In the genomic region with DNA sequence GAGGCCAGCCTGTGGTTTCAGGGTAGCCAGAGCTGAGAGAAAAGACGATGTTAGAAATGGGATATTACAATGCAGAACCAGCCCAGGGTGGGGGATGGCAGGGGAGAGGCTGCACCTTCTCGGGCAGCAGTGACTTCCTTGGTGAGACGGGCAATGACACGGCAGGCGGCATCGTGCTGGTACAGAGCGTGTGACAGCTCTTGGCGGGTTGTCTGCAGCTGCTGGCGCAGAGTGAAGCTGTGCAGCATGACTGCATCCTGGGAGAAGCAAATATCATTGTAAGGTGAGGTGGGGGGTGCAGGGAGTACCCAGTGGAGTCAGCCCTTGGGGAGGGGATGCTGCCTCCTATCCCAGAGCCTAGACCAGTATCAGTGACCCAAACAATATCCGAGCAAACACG, we compare ENCODE assay signal across 16 cellular contexts. TPM values are rescaled to one million over a fixed set of nuclear protein-coding genes. Genes with fewer than 3 reads are reported as not detected.
DNase-seq lines count a peak whose midpoint lies in the region; ATAC-seq and TF ChIP-seq lines count a peak whose summit lies in the region.
"Had no signal": no experiment of that assay in that cellular context is flagged by ENCODE, and none has a peak within 500 bp of the region (broad histone marks: within the 10 kb centered on the region; RNA-seq: fewer than 3 reads in every experiment).

No MANE protein-coding gene starts in this region.

- DNase-seq in stimulated activated naive CD8-positive, alpha-beta T cell treated with anti-CD3 and anti-CD28 coated beads, Interleukin-15, Interleukin-2, amounts not matched to agents 100 U/mL and 50 U/mL, for 24 hours = no peak
- DNase-seq in activated T-helper 1 cell treated with anti-CD3 and anti-CD28 coated beads, Interleukin-12 subunit alpha, Interleukin-12 subunit beta, Interleukin-2, Interleukin-4 antibody, amounts not matched to agents 30 ng/mL and 10 ng/mL and 1 ng/mL, durations not matched to agents 14 hours and 24 hours and 36 hours (ENCODE audit: low spot score) = no peak
- DNase-seq in neural crest cell (ENCODE audit: low read depth, low spot score) = no peak
- no peak for DNase-seq in glutamatergic neuron
- no peak for DNase-seq in NCI-H128 (lab: John Stamatoyannopoulos, UW; ENCODE audit: unreplicated experiment)
- no peak for DNase-seq in posterior vena cava (ENCODE audit: low spot score)
- DNase-seq: ACHN, EL, H9, NCI-H1048, NCI-H146, Peyer's patch had no signal

- H3K27ac Mint-ChIP-seq in stimulated activated naive CD8-positive, alpha-beta T cell treated with anti-CD3 and anti-CD28 coated beads, Interleukin-15, Interleukin-2, amounts not matched to agents 100 ng/mL and 50 ng/mL, for 24 hours = peak overlapping the region; percentile 13
- no peak overlapping the region for H3K27ac Mint-ChIP-seq in activated T-helper 1 cell treated with anti-CD3 and anti-CD28 coated beads, Interleukin-12 subunit alpha, Interleukin-12 subunit beta, Interleukin-2, Interleukin-4 antibody, amounts not matched to agents 30 ng/mL and 10 ng/mL and 1 ng/mL, durations not matched to agents 14 hours and 24 hours and 36 hours
- H3K27ac Mint-ChIP-seq in neural crest cell (ENCODE audit: unreplicated experiment) (no peak overlapping the region), glutamatergic neuron (ENCODE audit: unreplicated experiment) (no peak overlapping the region)

- H3K36me3 Mint-ChIP-seq in stimulated activated naive CD8-positive, alpha-beta T cell treated with anti-CD3 and anti-CD28 coated beads, Interleukin-15, Interleukin-2, amounts not matched to agents 100 ng/mL and 50 ng/mL, for 24 hours (ENCODE audit: low read depth) = peaks cover 74% of the 10 kb centered on the region
- H3K36me3 Mint-ChIP-seq in activated T-helper 1 cell treated with anti-CD3 and anti-CD28 coated beads, Interleukin-12 subunit alpha, Interleukin-12 subunit beta, Interleukin-2, Interleukin-4 antibody, amounts not matched to agents 30 ng/mL and 10 ng/mL and 1 ng/mL, durations not matched to agents 14 hours and 24 hours and 36 hours (ENCODE audit: low read depth) = peaks cover 41% of the 10 kb centered on the region
- H3K36me3 Mint-ChIP-seq in neural crest cell (ENCODE audit: low read depth) = peaks cover 6% of the 10 kb centered on the region
- peaks cover 3% of the 10 kb centered on the region for H3K36me3 Mint-ChIP-seq in glutamatergic neuron (ENCODE audit: unreplicated experiment)

- ATAC-seq in stimulated activated naive CD8-positive, alpha-beta T cell treated with anti-CD3 and anti-CD28 coated beads, Interleukin-15, Interleukin-2, amounts not matched to agents 100 U/mL and 50 U/mL, for 24 hours = no peak
- ATAC-seq: GM12878 had no signal

- peaks cover 35% of the 10 kb centered on the region for H3K4me1 Mint-ChIP-seq in stimulated activated naive CD8-positive, alpha-beta T cell treated with anti-CD3 and anti-CD28 coated beads, Interleukin-15, Interleukin-2, amounts not matched to agents 100 ng/mL and 50 ng/mL, for 24 hours (ENCODE audit: low read depth)
- H3K4me1 Mint-ChIP-seq in activated T-helper 1 cell treated with anti-CD3 and anti-CD28 coated beads, Interleukin-12 subunit alpha, Interleukin-12 subunit beta, Interleukin-2, Interleukin-4 antibody, amounts not matched to agents 30 ng/mL and 10 ng/mL and 1 ng/mL, durations not matched to agents 14 hours and 24 hours and 36 hours (ENCODE audit: low read depth) = peaks cover 32% of the 10 kb centered on the region
- H3K4me1 Mint-ChIP-seq in neural crest cell (peaks cover 28% of the 10 kb centered on the region), glutamatergic neuron (ENCODE audit: low read depth, unreplicated experiment) (peaks cover 15% of the 10 kb centered on the region)

- no peak for TF ChIP-seq CTCF in neural crest cell (conservative IDR thresholded peaks at IDR 0.05)
- TF ChIP-seq CTCF in glutamatergic neuron (IDR thresholded peaks at IDR 0.05; ENCODE audit: partially characterized antibody, unreplicated experiment) = no peak

- intact Hi-C loops in activated T-helper 1 cell treated with anti-CD3 and anti-CD28 coated beads, Interleukin-12 subunit alpha, Interleukin-12 subunit beta, Interleukin-2, Interleukin-4 antibody, amounts not matched to agents 30 ng/mL and 10 ng/mL and 1 ng/mL, durations not matched to agents 14 hours and 24 hours and 36 hours (cut with micrococcal nuclease) = no loop called here
- intact Hi-C loops in posterior vena cava (cut with DNase I) = no loop called here

- no peaks in the 10 kb centered on the region for H3K9me3 Mint-ChIP-seq in stimulated activated naive CD8-positive, alpha-beta T cell treated with anti-CD3 and anti-CD28 coated beads, Interleukin-15, Interleukin-2, amounts not matched to agents 100 ng/mL and 50 ng/mL, for 24 hours
- H3K9me3 Mint-ChIP-seq in activated T-helper 1 cell treated with anti-CD3 and anti-CD28 coated beads, Interleukin-12 subunit alpha, Interleukin-12 subunit beta, Interleukin-2, Interleukin-4 antibody, amounts not matched to agents 30 ng/mL and 10 ng/mL and 1 ng/mL, durations not matched to agents 14 hours and 24 hours and 36 hours = no peaks in the 10 kb centered on the region
- H3K9me3 Mint-ChIP-seq in neural crest cell (no peaks in the 10 kb centered on the region), glutamatergic neuron (ENCODE audit: unreplicated experiment) (no peaks in the 10 kb centered on the region)
- H3K9me3 Mint-ChIP-seq: H9 had no signal

- H3K27me3 Mint-ChIP-seq in stimulated activated naive CD8-positive, alpha-beta T cell treated with anti-CD3 and anti-CD28 coated beads, Interleukin-15, Interleukin-2, amounts not matched to agents 100 ng/mL and 50 ng/mL, for 24 hours = no peaks in the 10 kb centered on the region
- no peaks in the 10 kb centered on the region for H3K27me3 Mint-ChIP-seq in activated T-helper 1 cell treated with anti-CD3 and anti-CD28 coated beads, Interleukin-12 subunit alpha, Interleukin-12 subunit beta, Interleukin-2, Interleukin-4 antibody, amounts not matched to agents 30 ng/mL and 10 ng/mL and 1 ng/mL, durations not matched to agents 14 hours and 24 hours and 36 hours (ENCODE audit: insufficient read depth)
- H3K27me3 Mint-ChIP-seq in neural crest cell (ENCODE audit: low read depth) (peaks cover 6% of the 10 kb centered on the region), glutamatergic neuron (ENCODE audit: unreplicated experiment) (no peaks in the 10 kb centered on the region)

- H3K4me3 Mint-ChIP-seq in stimulated activated naive CD8-positive, alpha-beta T cell treated with anti-CD3 and anti-CD28 coated beads, Interleukin-15, Interleukin-2, amounts not matched to agents 100 ng/mL and 50 ng/mL, for 24 hours = no peak overlapping the region
- peak overlapping the region; percentile 40 for H3K4me3 Mint-ChIP-seq in activated T-helper 1 cell treated with anti-CD3 and anti-CD28 coated beads, Interleukin-12 subunit alpha, Interleukin-12 subunit beta, Interleukin-2, Interleukin-4 antibody, amounts not matched to agents 30 ng/mL and 10 ng/mL and 1 ng/mL, durations not matched to agents 14 hours and 24 hours and 36 hours
- H3K4me3 Mint-ChIP-seq in neural crest cell (peak overlapping the region; percentile 65), glutamatergic neuron (ENCODE audit: unreplicated experiment) (no peak overlapping the region)
- H3K4me3 Mint-ChIP-seq: H9 had no signal

RNA-seq across cellular contexts. Expression of gene PRPF19, which starts 3.8 kb away (rescaled TPM):
- 221 and 222 TPM in 2 replicates for total RNA-seq in activated T-helper 1 cell treated with anti-CD3 and anti-CD28 coated beads, Interleukin-12 subunit alpha, Interleukin-12 subunit beta, Interleukin-2, Interleukin-4 antibody, amounts not matched to agents 30 ng/mL and 10 ng/mL and 1 ng/mL, durations not matched to agents 14 hours and 24 hours and 36 hours
- total RNA-seq in neural crest cell = 183 and 189 TPM in 2 replicates
- 74.4 TPM for total RNA-seq in glutamatergic neuron (ENCODE audit: unreplicated experiment)
- total RNA-seq in posterior vena cava = 10 to 100 TPM; 47.6 to 50.9 TPM

RNA-seq across cellular contexts. Expression of gene TMEM109, which starts 11.3 kb away (rescaled TPM):
- total RNA-seq in activated T-helper 1 cell treated with anti-CD3 and anti-CD28 coated beads, Interleukin-12 subunit alpha, Interleukin-12 subunit beta, Interleukin-2, Interleukin-4 antibody, amounts not matched to agents 30 ng/mL and 10 ng/mL and 1 ng/mL, durations not matched to agents 14 hours and 24 hours and 36 hours = 138 and 143 TPM in 2 replicates
- total RNA-seq in neural crest cell (64.4 and 65.6 TPM in 2 replicates), glutamatergic neuron (ENCODE audit: unreplicated experiment) (4.0 TPM), posterior vena cava (100 to 1,000 TPM; 118 to 125 TPM)

RNA-seq across cellular contexts. Expression of gene TMEM132A, which starts 21.6 kb away (rescaled TPM):
- 2.4 and 3.2 TPM in 2 replicates for total RNA-seq in activated T-helper 1 cell treated with anti-CD3 and anti-CD28 coated beads, Interleukin-12 subunit alpha, Interleukin-12 subunit beta, Interleukin-2, Interleukin-4 antibody, amounts not matched to agents 30 ng/mL and 10 ng/mL and 1 ng/mL, durations not matched to agents 14 hours and 24 hours and 36 hours
- total RNA-seq in neural crest cell = 195 and 216 TPM in 2 replicates
- 664 TPM for total RNA-seq in glutamatergic neuron (ENCODE audit: unreplicated experiment)
- total RNA-seq in posterior vena cava = 1 to 10 TPM; 5.4 to 7.7 TPM

RNA-seq across cellular contexts. Expression of gene ZP1, which starts 35.3 kb away (rescaled TPM):
- total RNA-seq in activated T-helper 1 cell treated with anti-CD3 and anti-CD28 coated beads, Interleukin-12 subunit alpha, Interleukin-12 subunit beta, Interleukin-2, Interleukin-4 antibody, amounts not matched to agents 30 ng/mL and 10 ng/mL and 1 ng/mL, durations not matched to agents 14 hours and 24 hours and 36 hours = not detected in 2 replicates
- total RNA-seq in neural crest cell = not detected in 2 replicates
- not detected for total RNA-seq in glutamatergic neuron (ENCODE audit: unreplicated experiment)
- total RNA-seq in posterior vena cava = not detected
- total RNA-seq: GM12878, H9, HT-29, NCI-H460 had no signal

RNA-seq across cellular contexts. Expression of gene PTGDR2, which starts 46.9 kb away (rescaled TPM):
- total RNA-seq in activated T-helper 1 cell treated with anti-CD3 and anti-CD28 coated beads, Interleukin-12 subunit alpha, Interleukin-12 subunit beta, Interleukin-2, Interleukin-4 antibody, amounts not matched to agents 30 ng/mL and 10 ng/mL and 1 ng/mL, durations not matched to agents 14 hours and 24 hours and 36 hours = 0.10 TPM in 2 replicates
- 0.16 and 0.32 TPM in 2 replicates for total RNA-seq in neural crest cell
- total RNA-seq in glutamatergic neuron (ENCODE audit: unreplicated experiment) = 0.32 TPM
- under 1 TPM in 1 of 2 donors, not detected in 1; 0.14 TPM for total RNA-seq in posterior vena cava
- total RNA-seq: H9, NCI-H460 had no signal

Comparison
In these comparisons a context has a peak if more than half of its experiments do, and no peak if none do; other contexts are left out.
1. H3K4me3 Mint-ChIP-seq: peak in activated T-helper 1 cell treated with anti-CD3 and anti-CD28 coated beads, Interleukin-12 subunit alpha, Interleukin-12 subunit beta, Interleukin-2, Interleukin-4 antibody, amounts not matched to agents 30 ng/mL and 10 ng/mL and 1 ng/mL, durations not matched to agents 14 hours and 24 hours and 36 hours (single experiment) and neural crest cell (single experiment); none in stimulated activated naive CD8-positive, alpha-beta T cell treated with anti-CD3 and anti-CD28 coated beads, Interleukin-15, Interleukin-2, amounts not matched to agents 100 ng/mL and 50 ng/mL, for 24 hours (single experiment) and glutamatergic neuron (single experiment).
2. RNA of gene TMEM109, which starts 11.3 kb away (total RNA-seq): 138 to 143 TPM in activated T-helper 1 cell treated with anti-CD3 and anti-CD28 coated beads, Interleukin-12 subunit alpha, Interleukin-12 subunit beta, Interleukin-2, Interleukin-4 antibody, amounts not matched to agents 30 ng/mL and 10 ng/mL and 1 ng/mL, durations not matched to agents 14 hours and 24 hours and 36 hours, 118 to 125 TPM in posterior vena cava and 64.4 to 65.6 TPM in neural crest cell; 4.0 TPM in glutamatergic neuron (single experiment); every median in the first group is over 10 times any median in the second.
3. RNA of gene TMEM132A, which starts 21.6 kb away (total RNA-seq): 664 TPM in glutamatergic neuron (single experiment) and 195 to 216 TPM in neural crest cell; 5.4 to 7.7 TPM in posterior vena cava and 2.4 to 3.2 TPM in activated T-helper 1 cell treated with anti-CD3 and anti-CD28 coated beads, Interleukin-12 subunit alpha, Interleukin-12 subunit beta, Interleukin-2, Interleukin-4 antibody, amounts not matched to agents 30 ng/mL and 10 ng/mL and 1 ng/mL, durations not matched to agents 14 hours and 24 hours and 36 hours; every median in the first group is over 10 times any median in the second.